Comparison of ENCODE assay signal across 8 cellular contexts in the genomic region with DNA sequence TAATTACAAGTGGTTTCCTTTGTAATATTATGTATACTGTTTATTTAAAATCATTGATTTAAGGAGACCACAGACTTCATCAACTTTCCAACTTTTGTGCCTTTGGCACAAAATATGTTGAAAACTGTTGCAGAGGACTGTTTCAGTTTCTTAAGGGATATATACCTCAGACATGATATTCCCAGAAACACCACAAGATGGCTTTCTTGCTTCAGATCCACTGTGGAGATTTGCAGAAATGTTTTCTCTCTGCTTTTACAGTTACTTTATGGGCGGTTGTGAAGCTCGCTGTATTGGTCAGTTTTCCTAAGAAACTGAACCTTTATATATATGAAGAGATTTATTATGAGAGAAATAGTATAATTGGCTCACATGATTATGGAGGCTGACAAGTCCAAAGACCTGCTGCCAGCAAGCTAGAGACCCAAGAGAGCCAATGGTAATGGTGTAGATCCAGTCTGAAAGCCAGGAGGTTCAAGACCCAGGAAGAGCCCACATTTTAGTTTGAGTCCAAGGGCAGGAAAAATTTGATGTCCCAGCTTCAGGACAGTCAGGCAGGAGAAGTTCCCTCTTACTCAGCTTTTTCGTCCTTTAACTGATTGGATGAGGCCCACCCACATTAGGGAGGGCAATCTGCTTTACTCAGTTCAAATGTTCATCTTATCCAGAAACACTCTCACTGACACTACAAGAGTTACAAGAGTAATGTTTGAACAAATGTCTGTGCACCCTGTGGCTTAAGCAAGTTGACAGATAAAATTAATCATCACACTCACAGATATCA. TPM values are rescaled to one million over a fixed set of nuclear protein-coding genes. Genes with fewer than 3 reads are reported as not detected.
DNase-seq lines count a peak whose midpoint lies in the region; ATAC-seq and TF ChIP-seq lines count a peak whose summit lies in the region.

No MANE protein-coding gene starts in this region.

- H3K4me3 Mint-ChIP-seq in effector memory CD8-positive, alpha-beta T cell, result no peak overlapping the region
- no peak overlapping the region for H3K4me3 Mint-ChIP-seq in T-helper 2 cell treated with Interferon-gamma antibody and Interleukin-4, amounts not matched to agents 5 μg/mL and 100 μg/mL, for 36 hours
- no peak overlapping the region for H3K4me3 Mint-ChIP-seq in activated CD8-positive, alpha-beta memory T cell treated with anti-CD3 and anti-CD28 coated beads, Interleukin-2, amount 10 ng/mL, durations not matched to agents 7 days and 5 days

- intact Hi-C loops in mucosa of descending colon (cut with DNase I, micrococcal nuclease), result loop anchor here (5.0 to 10.0 kb wide), 2 partner anchors 94 to 97 kb away; partner anchors contain the start of gene PRSS35 (in 2 of the 2)

- H3K9me3 ChIP-seq in mucosa of descending colon, result no peaks in the 10 kb centered on the region

- H3K9me3 Mint-ChIP-seq in effector memory CD8-positive, alpha-beta T cell, result peaks cover 0 to 7% of the 10 kb centered on the region in 2 donors
- no peaks in the 10 kb centered on the region for H3K9me3 Mint-ChIP-seq in T-helper 2 cell treated with Interferon-gamma antibody and Interleukin-4, amounts not matched to agents 5 μg/mL and 100 μg/mL, for 36 hours
- H3K9me3 Mint-ChIP-seq in activated CD8-positive, alpha-beta memory T cell treated with anti-CD3 and anti-CD28 coated beads, Interleukin-2, amount 10 ng/mL, durations not matched to agents 7 days and 5 days (ENCODE audit: low read depth), result peaks cover 2% of the 10 kb centered on the region

- no peaks in the 10 kb centered on the region for H3K4me1 ChIP-seq in mucosa of descending colon (ENCODE audit: low read depth)

- TF ChIP-seq CTCF in mucosa of descending colon (IDR thresholded peaks at IDR 0.05), result peak; percentile 54

- H3K36me3 ChIP-seq in H7 (replicated peaks; ENCODE audit: control insufficient read depth, insufficient read depth, low read length), result no peaks in the 10 kb centered on the region
- no peaks in the 10 kb centered on the region for H3K36me3 ChIP-seq in mucosa of descending colon (ENCODE audit: low read depth)

- no peak overlapping the region for H3K4me3 ChIP-seq in H7 (ENCODE audit: insufficient read depth, low read depth, low read length)
- no peak overlapping the region for H3K4me3 ChIP-seq in mucosa of descending colon

- H3K4me1 Mint-ChIP-seq in effector memory CD8-positive, alpha-beta T cell (ENCODE audit: low read depth in 2 of 2), result no peaks in the 10 kb centered on the region
- no peaks in the 10 kb centered on the region for H3K4me1 Mint-ChIP-seq in T-helper 2 cell treated with Interferon-gamma antibody and Interleukin-4, amounts not matched to agents 5 μg/mL and 100 μg/mL, for 36 hours (ENCODE audit: low read depth)
- H3K4me1 Mint-ChIP-seq in activated CD8-positive, alpha-beta memory T cell treated with anti-CD3 and anti-CD28 coated beads, Interleukin-2, amount 10 ng/mL, durations not matched to agents 7 days and 5 days, result no peaks in the 10 kb centered on the region

- DNase-seq in DMS 273 treated with DMSO at 0.1 percent for 48 hours (lab: John Stamatoyannopoulos, UW), result peak; percentile 5
- DNase-seq in H7, result peak; percentile 32
- DNase-seq in NCI-H82 (lab: John Stamatoyannopoulos, UW), result peak; percentile 54
- DNase-seq in effector memory CD8-positive, alpha-beta T cell, result no peak
- peak in 1 of 3 donors; percentile 54 for DNase-seq in mucosa of descending colon
- DNase-seq in T-helper 2 cell treated with Interferon-gamma antibody and Interleukin-4, amounts not matched to agents 5 μg/mL and 100 μg/mL, for 36 hours (ENCODE audit: low spot score), result no peak
- no peak for DNase-seq in activated CD8-positive, alpha-beta memory T cell treated with anti-CD3 and anti-CD28 coated beads, Interleukin-2, amount 10 ng/mL, durations not matched to agents 7 days and 5 days

- no peaks in the 10 kb centered on the region for H3K27me3 ChIP-seq in H7 (ENCODE audit: control insufficient read depth, insufficient read depth, low read length)

- no peaks in the 10 kb centered on the region for H3K27me3 Mint-ChIP-seq in effector memory CD8-positive, alpha-beta T cell
- H3K27me3 Mint-ChIP-seq in T-helper 2 cell treated with Interferon-gamma antibody and Interleukin-4, amounts not matched to agents 5 μg/mL and 100 μg/mL, for 36 hours (ENCODE audit: low read depth), result no peaks in the 10 kb centered on the region
- no peaks in the 10 kb centered on the region for H3K27me3 Mint-ChIP-seq in activated CD8-positive, alpha-beta memory T cell treated with anti-CD3 and anti-CD28 coated beads, Interleukin-2, amount 10 ng/mL, durations not matched to agents 7 days and 5 days

- CTCF ChIA-PET in activated CD8-positive, alpha-beta memory T cell treated with anti-CD3 and anti-CD28 coated beads, Interleukin-2, amount 10 ng/mL, durations not matched to agents 7 days and 5 days (lab: Charles Lee), result no interaction called here

- peak; percentile 41 for ATAC-seq in effector memory CD8-positive, alpha-beta T cell (replicated peaks)
- ATAC-seq in mucosa of descending colon, result peak; percentile 82
- no peak for ATAC-seq in GM18873 (IDR thresholded peaks at IDR 0.05; ENCODE audit: low FRiP score, unreplicated experiment)
- no peak for ATAC-seq in activated CD8-positive, alpha-beta memory T cell treated with anti-CD3 and anti-CD28 coated beads, Interleukin-2, amount 10 ng/mL, durations not matched to agents 7 days and 5 days

- peaks cover 4% of the 10 kb centered on the region for H3K36me3 Mint-ChIP-seq in effector memory CD8-positive, alpha-beta T cell (ENCODE audit: insufficient read depth)
- H3K36me3 Mint-ChIP-seq in T-helper 2 cell treated with Interferon-gamma antibody and Interleukin-4, amounts not matched to agents 5 μg/mL and 100 μg/mL, for 36 hours (ENCODE audit: low read depth), result no peaks in the 10 kb centered on the region
- no peaks in the 10 kb centered on the region for H3K36me3 Mint-ChIP-seq in activated CD8-positive, alpha-beta memory T cell treated with anti-CD3 and anti-CD28 coated beads, Interleukin-2, amount 10 ng/mL, durations not matched to agents 7 days and 5 days

- no peak overlapping the region for H3K27ac Mint-ChIP-seq in effector memory CD8-positive, alpha-beta T cell
- H3K27ac Mint-ChIP-seq in T-helper 2 cell treated with Interferon-gamma antibody and Interleukin-4, amounts not matched to agents 5 μg/mL and 100 μg/mL, for 36 hours, result no peak overlapping the region
- H3K27ac Mint-ChIP-seq in activated CD8-positive, alpha-beta memory T cell treated with anti-CD3 and anti-CD28 coated beads, Interleukin-2, amount 10 ng/mL, durations not matched to agents 7 days and 5 days, result no peak overlapping the region

RNA-seq across cellular contexts. Expression of gene ME1, which starts 12.8 kb away (rescaled TPM):
- total RNA-seq in H7 (2014; rRNA removed; shearing (Covaris generic)), result 3.4 and 3.9 TPM in 2 replicates
- total RNA-seq in mucosa of descending colon, result 10 to 100 TPM in 1 of 3 donors, 1 to 10 TPM in 2; 2.6 to 10.4 (median 7.3) TPM
- under 1 TPM; 0.14 to 0.20 TPM for total RNA-seq in activated CD8-positive, alpha-beta memory T cell treated with anti-CD3 and anti-CD28 coated beads, Interleukin-2, amount 10 ng/mL, durations not matched to agents 7 days and 5 days

Comparison
In these comparisons a context has a peak if more than half of its experiments do, and no peak if none do; other contexts are left out.
1. DNase-seq: peak in DMS 273 treated with DMSO at 0.1 percent for 48 hours (single experiment), H7 (single experiment) and NCI-H82 (single experiment); none in effector memory CD8-positive, alpha-beta T cell (0 of 3), T-helper 2 cell treated with Interferon-gamma antibody and Interleukin-4, amounts not matched to agents 5 μg/mL and 100 μg/mL, for 36 hours (single experiment) and activated CD8-positive, alpha-beta memory T cell treated with anti-CD3 and anti-CD28 coated beads, Interleukin-2, amount 10 ng/mL, durations not matched to agents 7 days and 5 days (single experiment).
2. ATAC-seq: peak in effector memory CD8-positive, alpha-beta T cell (single experiment) and mucosa of descending colon (single experiment); none in GM18873 (single experiment) and activated CD8-positive, alpha-beta memory T cell treated with anti-CD3 and anti-CD28 coated beads, Interleukin-2, amount 10 ng/mL, durations not matched to agents 7 days and 5 days (single experiment).